In the genomic region with DNA sequence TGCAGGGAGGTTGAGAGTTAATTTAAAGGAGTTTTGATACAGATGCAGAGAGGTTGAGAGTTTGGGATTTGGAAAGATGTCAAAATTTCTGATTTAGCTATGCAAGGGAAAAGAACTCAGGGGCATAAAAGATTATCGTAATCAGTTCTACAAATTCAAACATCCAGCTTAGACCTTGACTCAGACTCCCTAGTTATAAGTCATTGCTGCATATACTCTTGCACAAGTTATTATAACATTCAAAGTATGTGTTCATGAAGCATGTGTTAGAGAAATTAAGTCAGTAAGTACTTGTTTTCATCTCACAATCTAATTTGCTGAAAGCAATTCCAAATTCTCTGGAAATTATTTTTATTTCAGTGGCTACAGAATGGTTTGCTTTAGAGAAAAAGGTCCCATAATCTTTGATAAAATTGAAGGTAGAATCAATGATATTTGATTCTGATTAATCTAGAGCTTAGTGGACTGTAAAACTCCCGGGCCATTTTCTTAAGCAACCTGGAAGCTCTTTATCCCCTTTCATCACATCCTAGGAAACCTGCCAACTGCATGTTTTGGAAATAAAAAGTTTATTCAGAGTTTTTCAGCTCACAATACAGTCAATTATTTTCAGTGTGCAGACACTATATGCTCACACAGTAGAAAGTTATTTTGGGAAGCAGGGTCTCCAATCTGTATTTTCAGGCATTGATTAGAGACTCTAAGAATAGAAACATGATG, we compare ENCODE assay signal across 22 cellular contexts.
"Had no signal": no experiment of that assay in that cellular context is flagged by ENCODE, and none has a peak within 500 bp of the region (broad histone marks: within the 10 kb centered on the region; RNA-seq: fewer than 3 reads in every experiment).

No MANE protein-coding gene starts in this region.

- H3K4me3 ChIP-seq: hepatocyte, left lung, lung, upper lobe of left lung had no signal

- H3K4me3 Mint-ChIP-seq: activated CD4-positive, alpha-beta T cell treated with anti-CD3 and anti-CD28 coated beads, Interleukin-2, amount 10 ng/mL, durations not matched to agents 24 days and 14 days; activated CD8-positive, alpha-beta memory T cell treated with anti-CD3 and anti-CD28 coated beads, Interleukin-2, amount 10 ng/mL, durations not matched to agents 7 days and 5 days; activated CD8-positive, alpha-beta T cell treated with anti-CD3 and anti-CD28 coated beads for 36 hours; activated naive CD8-positive, alpha-beta T cell treated with anti-CD3 and anti-CD28 coated beads, Interleukin-2, amount 50 U/mL, for 24 hours; activated T-helper 1 cell treated with anti-CD3 and anti-CD28 coated beads, Interleukin-12 subunit alpha, Interleukin-12 subunit beta, Interleukin-2, Interleukin-4 antibody, amounts not matched to agents 30 ng/mL and 10 ng/mL and 1 ng/mL, durations not matched to agents 14 hours and 24 hours and 36 hours; immature natural killer cell; naive B cell; neural crest cell; T-helper 17 cell had no signal

- H3K9me3 ChIP-seq: left lung, upper lobe of left lung had no signal

- H3K9me3 Mint-ChIP-seq: activated CD4-positive, alpha-beta T cell treated with anti-CD3 and anti-CD28 coated beads, Interleukin-2, amount 10 ng/mL, durations not matched to agents 24 days and 14 days; activated CD8-positive, alpha-beta T cell treated with anti-CD3 and anti-CD28 coated beads for 36 hours; activated naive CD8-positive, alpha-beta T cell treated with anti-CD3 and anti-CD28 coated beads, Interleukin-2, amount 50 U/mL, for 24 hours; activated T-helper 1 cell treated with anti-CD3 and anti-CD28 coated beads, Interleukin-12 subunit alpha, Interleukin-12 subunit beta, Interleukin-2, Interleukin-4 antibody, amounts not matched to agents 30 ng/mL and 10 ng/mL and 1 ng/mL, durations not matched to agents 14 hours and 24 hours and 36 hours had no signal

- H3K79me2 ChIP-seq: hepatocyte had no signal

- DNase-seq: activated CD4-positive, alpha-beta T cell treated with anti-CD3 and anti-CD28 coated beads, Interleukin-2, amount 10 ng/mL, durations not matched to agents 24 days and 14 days; activated CD4-positive, CD25-positive, alpha-beta regulatory T cell; activated CD8-positive, alpha-beta memory T cell treated with anti-CD3 and anti-CD28 coated beads, Interleukin-2, amount 10 ng/mL, durations not matched to agents 7 days and 5 days; activated CD8-positive, alpha-beta T cell treated with anti-CD3 and anti-CD28 coated beads for 36 hours; activated gamma-delta T cell; activated naive CD4-positive, alpha-beta T cell treated with anti-CD3 and anti-CD28 coated beads, Interleukin-2, amount 50 U/mL, for 16 hours; activated naive CD8-positive, alpha-beta T cell treated with anti-CD3 and anti-CD28 coated beads, Interleukin-2, amount 50 U/mL, for 24 hours; aorta; brain microvascular endothelial cell; immature natural killer cell; kidney glomerular epithelial cell; left lung; naive B cell; occipital lobe; stimulated activated CD4-positive, alpha-beta T cell treated with anti-CD3 and anti-CD28 coated beads, Interleukin-4, amount 100 ng/mL, for 24 hours; stimulated activated naive CD4-positive, alpha-beta T cell treated with Interleukin-2 at 50 U/mL for 16 hours; T-helper 17 cell; upper lobe of left lung had no signal

- H3K36me3 ChIP-seq: brain microvascular endothelial cell, left lung, upper lobe of left lung had no signal

- H3K27me3 Mint-ChIP-seq: activated CD4-positive, alpha-beta T cell treated with anti-CD3 and anti-CD28 coated beads, Interleukin-2, amount 10 ng/mL, durations not matched to agents 24 days and 14 days; activated CD8-positive, alpha-beta memory T cell treated with anti-CD3 and anti-CD28 coated beads, Interleukin-2, amount 10 ng/mL, durations not matched to agents 7 days and 5 days; activated CD8-positive, alpha-beta T cell treated with anti-CD3 and anti-CD28 coated beads for 36 hours; activated naive CD8-positive, alpha-beta T cell treated with anti-CD3 and anti-CD28 coated beads, Interleukin-2, amount 50 U/mL, for 24 hours; naive B cell; T-helper 17 cell had no signal

- H3K4me2 ChIP-seq: hepatocyte had no signal

- H3K4me1 Mint-ChIP-seq: activated CD4-positive, alpha-beta T cell treated with anti-CD3 and anti-CD28 coated beads, Interleukin-2, amount 10 ng/mL, durations not matched to agents 24 days and 14 days; activated CD8-positive, alpha-beta memory T cell treated with anti-CD3 and anti-CD28 coated beads, Interleukin-2, amount 10 ng/mL, durations not matched to agents 7 days and 5 days; activated naive CD8-positive, alpha-beta T cell treated with anti-CD3 and anti-CD28 coated beads, Interleukin-2, amount 50 U/mL, for 24 hours; immature natural killer cell; naive B cell; neural crest cell; T-helper 17 cell had no signal

- H3K27ac ChIP-seq: brain microvascular endothelial cell, hepatocyte, left lung, upper lobe of left lung had no signal

- H2AFZ ChIP-seq: hepatocyte had no signal

- H3K27ac Mint-ChIP-seq: activated CD4-positive, alpha-beta T cell treated with anti-CD3 and anti-CD28 coated beads, Interleukin-2, amount 10 ng/mL, durations not matched to agents 24 days and 14 days; activated CD8-positive, alpha-beta memory T cell treated with anti-CD3 and anti-CD28 coated beads, Interleukin-2, amount 10 ng/mL, durations not matched to agents 7 days and 5 days; activated CD8-positive, alpha-beta T cell treated with anti-CD3 and anti-CD28 coated beads for 36 hours; activated naive CD8-positive, alpha-beta T cell treated with anti-CD3 and anti-CD28 coated beads, Interleukin-2, amount 50 U/mL, for 24 hours; activated T-helper 1 cell treated with anti-CD3 and anti-CD28 coated beads, Interleukin-12 subunit alpha, Interleukin-12 subunit beta, Interleukin-2, Interleukin-4 antibody, amounts not matched to agents 30 ng/mL and 10 ng/mL and 1 ng/mL, durations not matched to agents 14 hours and 24 hours and 36 hours; immature natural killer cell; naive B cell; T-helper 17 cell had no signal

- H3K36me3 Mint-ChIP-seq: activated CD8-positive, alpha-beta memory T cell treated with anti-CD3 and anti-CD28 coated beads, Interleukin-2, amount 10 ng/mL, durations not matched to agents 7 days and 5 days; immature natural killer cell; naive B cell had no signal

- H3K27me3 ChIP-seq: brain microvascular endothelial cell, hepatocyte, left lung, upper lobe of left lung had no signal

- H3K4me1 ChIP-seq: left lung, upper lobe of left lung had no signal
